8 cellular contexts compared by ENCODE assay signal in genomic region chr17:77286641-77287431, GRCh38.
DNase-seq lines count a peak whose midpoint lies in the region; ATAC-seq, FAIRE-seq and TF ChIP-seq lines count a peak whose summit lies in the region.

No MANE protein-coding gene starts in this region.

- no peaks in the 10 kb centered on the region for H3K9me2 ChIP-seq in GM23338 (ENCODE audit: insufficient read depth)

- H3K4me1 ChIP-seq in GM23338 (ENCODE audit: insufficient read depth) (peaks cover 32% of the 10 kb centered on the region), gastrocnemius medialis (peaks cover 47 to 50% of the 10 kb centered on the region in 2 donors), A673 (ENCODE audit: insufficient read depth, low read length, poor library complexity, severe bottlenecking) (no peaks in the 10 kb centered on the region)

- H3K36me3 ChIP-seq in GM23338 (ENCODE audit: insufficient read depth) (no peaks in the 10 kb centered on the region), gastrocnemius medialis (no peaks in the 10 kb centered on the region), A673 (ENCODE audit: insufficient read depth, low read length, poor library complexity, severe bottlenecking) (no peaks in the 10 kb centered on the region)

- POLR2A ChIA-PET in RWPE1 (lab: Yijun Ruan, JAX; ENCODE audit: low non-redundant PET) (interaction anchor here (3.3 kb wide), 1 partner anchor 32 kb away, joined by 24 read pairs; no protein-coding TSS in a partner anchor), A673 (lab: Charles Lee; ENCODE audit: low non-redundant PET) (no interaction called here)

- peaks cover 9% of the 10 kb centered on the region for H3K27me3 Mint-ChIP-seq in GM23338 (ENCODE audit: insufficient read depth, low read depth, poor library complexity)

- H3F3A ChIP-seq in GM23338 (replicated peaks; ENCODE audit: low read depth) = no peaks in the 10 kb centered on the region

- H3K27ac ChIP-seq in GM23338 (ENCODE audit: low read depth) (no peak overlapping the region; the same call in 1 of the 2 replicates), RWPE1 (peak overlapping the region; percentile 100), gastrocnemius medialis (peak overlapping the region; percentile 95 to 96 (median 95)), A673 (ENCODE audit: low read depth, low read length, poor library complexity, severe bottlenecking) (no peak overlapping the region)

- no peak for ATAC-seq in GM23338
- ATAC-seq in gastrocnemius medialis = peak; percentile 42 to 46
- ATAC-seq in GM21786 (IDR thresholded peaks at IDR 0.05; ENCODE audit: unreplicated experiment) = no peak

- no peak for TF ChIP-seq POLR2A in gastrocnemius medialis (IDR thresholded peaks at IDR 0.05)
- TF ChIP-seq POLR2A in GM12892 (IDR thresholded peaks at IDR 0.05; ENCODE audit: low read depth, low read length) = no peak

- peak overlapping the region; percentile 74; the same call in 1 of the 2 replicates for H3K27ac Mint-ChIP-seq in GM23338

- H3K9me3 Mint-ChIP-seq in GM23338 = no peaks in the 10 kb centered on the region; the same call in 2 of the 3 replicates

- CTCF ChIA-PET in RWPE1 (lab: Yijun Ruan, JAX) (interaction anchor here (0.6 to 2.5 kb wide), 2 partner anchors 14 to 32 kb away, joined by 3 to 12 read pairs; no protein-coding TSS in a partner anchor), A673 (lab: Charles Lee) (no interaction called here)

- in situ Hi-C loops in gastrocnemius medialis (cut with MboI; ENCODE audit: low sequenced_read_pairs in 4 of 4) = no loop called here

- no peaks in the 10 kb centered on the region; the same call in none of the 2 replicates for H4K20me1 ChIP-seq in GM23338 (replicated peaks; ENCODE audit: insufficient read depth)

- FAIRE-seq in GM12892 (lab: Jason Lieb, UNC) = no peak

- H3K36me3 Mint-ChIP-seq in GM23338 (ENCODE audit: low read depth) = peaks cover 6% of the 10 kb centered on the region; the same call in 1 of the 3 replicates

- DNase-seq in GM23338 (ENCODE audit: low spot score) (no peak), RWPE1 (ENCODE audit: low spot score) (peak; percentile 92), glomerular visceral epithelial cell (ENCODE audit: extremely low spot score) (peak; percentile 93), gastrocnemius medialis (peak in 1 of 2 donors; percentile 90), GM12892 (ENCODE audit: insufficient read length) (no peak), A673 (ENCODE audit: low spot score) (no peak)
- DNase-seq in activated CD4-positive, CD25-positive, alpha-beta regulatory T cell (lab: John Stamatoyannopoulos, UW) = no peak

- H3K4me3 ChIP-seq in GM23338 (no peak overlapping the region), gastrocnemius medialis (peak overlapping the region; percentile 15 to 53 (median 40)), A673 (ENCODE audit: low read depth, low read length, poor library complexity, severe bottlenecking) (no peak overlapping the region)

- H3K4me3 Mint-ChIP-seq in GM23338 = no peak overlapping the region

- H3K4me1 Mint-ChIP-seq in GM23338 = peaks cover 43% of the 10 kb centered on the region

- H3K27me3 ChIP-seq in GM23338 (ENCODE audit: insufficient read depth) (peaks cover 8% of the 10 kb centered on the region), gastrocnemius medialis (peaks cover 0 to 2% (median 0%) of the 10 kb centered on the region in 3 donors), A673 (replicated peaks; ENCODE audit: insufficient read depth, low read depth, low read length, poor library complexity) (no peaks in the 10 kb centered on the region)

- H2AFZ ChIP-seq in GM23338 = no peak overlapping the region

- intact Hi-C loops in gastrocnemius medialis (cut with DNase I; ENCODE audit: low total_unique reads) = loop anchor here (1.0 to 5.0 kb wide), 2 partner anchors 32 to 135 kb away; a partner anchor contains a TSS
- intact Hi-C loops in A673 (cut with micrococcal nuclease; ENCODE audit: unreplicated experiment) = no loop called here

- H3K79me2 ChIP-seq in GM23338 (replicated peaks; ENCODE audit: insufficient read depth) = peaks cover 56% of the 10 kb centered on the region

- no TSS peak for BruUV-seq in A673 (replicated peaks; lab: Mats Ljungman, UMichigan)

- H3K4me2 ChIP-seq in GM23338 = no peak overlapping the region

- TF ChIP-seq CTCF in GM23338 (conservative IDR thresholded peaks at IDR 0.05; ENCODE audit: low read depth in 2 of 2) (no peak), RWPE1 (conservative IDR thresholded peaks at IDR 0.05; ENCODE audit: low read depth) (no peak), gastrocnemius medialis (IDR thresholded peaks at IDR 0.05 in 4 of 5, conservative IDR thresholded peaks at IDR 0.05 in 1 of 5) (no peak), A673 (conservative IDR thresholded peaks at IDR 0.05; ENCODE audit: low read depth, low read length) (no peak)

- H3K9me3 ChIP-seq in gastrocnemius medialis (no peaks in the 10 kb centered on the region), A673 (ENCODE audit: low read depth, low read length, poor library complexity, severe bottlenecking) (no peaks in the 10 kb centered on the region)

TF ChIP-seq in GM23338, 12 proteins besides CTCF, POLR2A, EP300 and RAD21 (continues in another document):
- TF ChIP-seq NANOG (IDR thresholded peaks at IDR 0.05; ENCODE audit: borderline replicate concordance) (no peak), ZNF331 (CRISPR knock-in tag; IDR thresholded peaks at IDR 0.05; ENCODE audit: low read depth) (no peak), CREB1 (CRISPR knock-in tag; IDR thresholded peaks at IDR 0.05; ENCODE audit: low read depth) (no peak), REST (IDR thresholded peaks at IDR 0.05; ENCODE audit: unreplicated experiment) (no peak), EZH2phosphoT487 (IDR thresholded peaks at IDR 0.05; ENCODE audit: unreplicated experiment) (no peak)

Comparison
In these comparisons a context has a peak if more than half of its experiments do, and no peak if none do; other contexts are left out.
1. ATAC-seq: peak in gastrocnemius medialis (2 of 2); none in GM23338 (single experiment) and GM21786 (single experiment).
2. DNase-seq: peak in RWPE1 (single experiment) and glomerular visceral epithelial cell (single experiment); none in GM23338 (single experiment), GM12892 (single experiment), A673 (single experiment) and activated CD4-positive, CD25-positive, alpha-beta regulatory T cell (0 of 4).
3. H3K27ac ChIP-seq: peak in RWPE1 (single experiment) and gastrocnemius medialis (4 of 4); none in GM23338 (single experiment) and A673 (single experiment).
4. H3K4me3 ChIP-seq: peak in gastrocnemius medialis (4 of 4); none in GM23338 (single experiment) and A673 (single experiment).